27 cellular contexts compared by ENCODE assay signal in genomic region chr4:99490286-99490685, GRCh38. TPM values are rescaled to one million over a fixed set of nuclear protein-coding genes. Genes with fewer than 3 reads are reported as not detected.
DNase-seq lines count a peak whose midpoint lies in the region; TF ChIP-seq lines count a peak whose summit lies in the region.
"Had no signal": no experiment of that assay in that cellular context is flagged by ENCODE, and none has a peak within 500 bp of the region (broad histone marks: within the 10 kb centered on the region; RNA-seq: fewer than 3 reads in every experiment).

No MANE protein-coding gene starts in this region.

- H3K27ac ChIP-seq in A673 (ENCODE audit: low read depth, low read length, poor library complexity, severe bottlenecking) (no peak overlapping the region), WERI-Rb-1 (no peak overlapping the region), neural progenitor cell (no peak overlapping the region), tibial artery (no peak overlapping the region)
- H3K27ac ChIP-seq: 22Rv1, A549, BLaER1 had no signal

- no peaks in the 10 kb centered on the region for H3K27me3 ChIP-seq in A673 (replicated peaks; ENCODE audit: insufficient read depth, low read depth, low read length, poor library complexity)
- no peaks in the 10 kb centered on the region for H3K27me3 ChIP-seq in WERI-Rb-1 (ENCODE audit: insufficient read depth, low read depth, severe bottlenecking)
- H3K27me3 ChIP-seq in neural progenitor cell = no peaks in the 10 kb centered on the region
- H3K27me3 ChIP-seq in tibial artery = no peaks in the 10 kb centered on the region
- H3K27me3 ChIP-seq: BE2C, BLaER1 had no signal

- H3K36me3 ChIP-seq in A673 (ENCODE audit: insufficient read depth, low read length, poor library complexity, severe bottlenecking) = no peaks in the 10 kb centered on the region
- H3K36me3 ChIP-seq in WERI-Rb-1 = no peaks in the 10 kb centered on the region
- H3K36me3 ChIP-seq in neural progenitor cell = no peaks in the 10 kb centered on the region
- H3K36me3 ChIP-seq in tibial artery = no peaks in the 10 kb centered on the region
- H3K36me3 ChIP-seq: BE2C, BLaER1 had no signal

- no peak overlapping the region for H3K27ac Mint-ChIP-seq in neural progenitor cell
- no peak overlapping the region for H3K27ac Mint-ChIP-seq in activated T-helper 2 cell treated with anti-CD3 and anti-CD28 coated beads, Interferon-gamma antibody, Interleukin-2, Interleukin-4, amounts not matched to agents 10 μg/mL and 5 μg/mL and 100 μg/mL, durations not matched to agents 14 hours and 24 hours and 36 hours
- H3K27ac Mint-ChIP-seq: CD14-positive monocyte; CD4-positive, alpha-beta memory T cell; CD4-positive, CD25-positive, alpha-beta regulatory T cell; CD8-positive, alpha-beta memory T cell had no signal

- H3K4me2 ChIP-seq in neural progenitor cell = no peak overlapping the region
- H3K4me2 ChIP-seq: A549, BLaER1 had no signal

- no peaks in the 10 kb centered on the region for H3K4me1 Mint-ChIP-seq in neural progenitor cell
- H3K4me1 Mint-ChIP-seq in activated T-helper 2 cell treated with anti-CD3 and anti-CD28 coated beads, Interferon-gamma antibody, Interleukin-2, Interleukin-4, amounts not matched to agents 10 μg/mL and 5 μg/mL and 100 μg/mL, durations not matched to agents 14 hours and 24 hours and 36 hours (ENCODE audit: low read depth) = no peaks in the 10 kb centered on the region
- H3K4me1 Mint-ChIP-seq: CD14-positive monocyte; CD4-positive, alpha-beta memory T cell; CD4-positive, CD25-positive, alpha-beta regulatory T cell; CD8-positive, alpha-beta memory T cell had no signal

- peaks cover 49% of the 10 kb centered on the region for H3K9me3 Mint-ChIP-seq in neural progenitor cell
- H3K9me3 Mint-ChIP-seq in activated T-helper 2 cell treated with anti-CD3 and anti-CD28 coated beads, Interferon-gamma antibody, Interleukin-2, Interleukin-4, amounts not matched to agents 10 μg/mL and 5 μg/mL and 100 μg/mL, durations not matched to agents 14 hours and 24 hours and 36 hours = peaks cover 37% of the 10 kb centered on the region

- H3K9ac ChIP-seq in neural progenitor cell = no peak overlapping the region
- H3K9ac ChIP-seq: BLaER1 had no signal

- no peaks in the 10 kb centered on the region for H4K20me1 ChIP-seq in neural progenitor cell (ENCODE audit: low read depth)
- H4K20me1 ChIP-seq: BLaER1 had no signal

- no peak overlapping the region for H3K4me3 Mint-ChIP-seq in neural progenitor cell
- H3K4me3 Mint-ChIP-seq in activated T-helper 2 cell treated with anti-CD3 and anti-CD28 coated beads, Interferon-gamma antibody, Interleukin-2, Interleukin-4, amounts not matched to agents 10 μg/mL and 5 μg/mL and 100 μg/mL, durations not matched to agents 14 hours and 24 hours and 36 hours (ENCODE audit: low read depth) = no peak overlapping the region
- H3K4me3 Mint-ChIP-seq: CD14-positive monocyte; CD4-positive, alpha-beta memory T cell; CD4-positive, CD25-positive, alpha-beta regulatory T cell; CD8-positive, alpha-beta memory T cell had no signal

- CTCF ChIA-PET in A673 (lab: Charles Lee) = no interaction called here

- H3K4me3 ChIP-seq in A673 (ENCODE audit: low read depth, low read length, poor library complexity, severe bottlenecking) (no peak overlapping the region), WERI-Rb-1 (ENCODE audit: low read depth, low read length) (no peak overlapping the region), neural progenitor cell (no peak overlapping the region), tibial artery (no peak overlapping the region)
- H3K4me3 ChIP-seq: A549, BLaER1 had no signal

- no peaks in the 10 kb centered on the region for H3K27me3 Mint-ChIP-seq in neural progenitor cell (ENCODE audit: insufficient read depth, low read depth)
- H3K27me3 Mint-ChIP-seq in activated T-helper 2 cell treated with anti-CD3 and anti-CD28 coated beads, Interferon-gamma antibody, Interleukin-2, Interleukin-4, amounts not matched to agents 10 μg/mL and 5 μg/mL and 100 μg/mL, durations not matched to agents 14 hours and 24 hours and 36 hours (ENCODE audit: low read depth) = no peaks in the 10 kb centered on the region

- DNase-seq in A673 (ENCODE audit: low spot score) (peak; percentile 9), WERI-Rb-1 (peak; percentile 39), dermis microvascular lymphatic vessel endothelial cell (ENCODE audit: low read depth in 2 of 2) (peak; percentile 28 to 75), lung microvascular endothelial cell (ENCODE audit: low read depth in 2 of 2) (peak; percentile 3 to 84), neural progenitor cell (ENCODE audit: low spot score) (no peak), tibial artery (no peak)
- no peak for DNase-seq in activated T-helper 2 cell treated with anti-CD3 and anti-CD28 coated beads, Interferon-gamma antibody, Interleukin-2, Interleukin-4, amounts not matched to agents 10 μg/mL and 5 μg/mL and 100 μg/mL, durations not matched to agents 14 hours and 24 hours and 36 hours (ENCODE audit: low spot score)
- DNase-seq: ACHN; BE2C; C1 segment of cervical spinal cord; CD4-positive, alpha-beta memory T cell; CD4-positive, CD25-positive, alpha-beta regulatory T cell; CD8-positive, alpha-beta memory T cell; COR-L47; DMS 273 treated with DMSO at 0.1 percent for 48 hours; DMS153; DMS53; DND-41; EL; GDM1 had no signal

- H3K4me1 ChIP-seq in A673 (ENCODE audit: insufficient read depth, low read length, poor library complexity, severe bottlenecking) (no peaks in the 10 kb centered on the region), neural progenitor cell (no peaks in the 10 kb centered on the region), tibial artery (no peaks in the 10 kb centered on the region)
- H3K4me1 ChIP-seq: A549, BE2C, BLaER1 had no signal

- intact Hi-C loops in A673 (cut with micrococcal nuclease; ENCODE audit: unreplicated experiment) (no loop called here), tibial artery (cut with DNase I; ENCODE audit: low total_unique reads) (no loop called here)
- intact Hi-C loops in activated T-helper 2 cell treated with anti-CD3 and anti-CD28 coated beads, Interferon-gamma antibody, Interleukin-2, Interleukin-4, amounts not matched to agents 10 μg/mL and 5 μg/mL and 100 μg/mL, durations not matched to agents 14 hours and 24 hours and 36 hours (cut with micrococcal nuclease) = no loop called here

- H2AFZ ChIP-seq in neural progenitor cell (replicated peaks) = no peak overlapping the region

- no peaks in the 10 kb centered on the region for H3F3A ChIP-seq in neural progenitor cell (ENCODE audit: low read depth)

- BruUV-seq in A673 (replicated peaks; lab: Mats Ljungman, UMichigan) = no TSS peak

- no peaks in the 10 kb centered on the region for H3K79me2 ChIP-seq in neural progenitor cell (ENCODE audit: low read depth)

- H3K9me3 ChIP-seq in A673 (ENCODE audit: low read depth, low read length, poor library complexity, severe bottlenecking) = peaks cover under 1% of the 10 kb centered on the region
- peaks cover 45% of the 10 kb centered on the region for H3K9me3 ChIP-seq in WERI-Rb-1 (ENCODE audit: severe bottlenecking)
- H3K9me3 ChIP-seq in neural progenitor cell (ENCODE audit: low read depth) = peaks cover 18% of the 10 kb centered on the region
- peaks cover 7 to 36% (median 10%) of the 10 kb centered on the region in 3 donors for H3K9me3 ChIP-seq in tibial artery
- H3K9me3 ChIP-seq: A549, BE2C had no signal

- POLR2A ChIA-PET in A673 (lab: Charles Lee; ENCODE audit: low non-redundant PET) = interaction anchor here (0.6 kb wide), 1 partner anchor 29 kb away, joined by 5 read pairs; no protein-coding TSS in a partner anchor

- H3K36me3 Mint-ChIP-seq in neural progenitor cell = no peaks in the 10 kb centered on the region
- no peaks in the 10 kb centered on the region for H3K36me3 Mint-ChIP-seq in activated T-helper 2 cell treated with anti-CD3 and anti-CD28 coated beads, Interferon-gamma antibody, Interleukin-2, Interleukin-4, amounts not matched to agents 10 μg/mL and 5 μg/mL and 100 μg/mL, durations not matched to agents 14 hours and 24 hours and 36 hours (ENCODE audit: low read depth)
- H3K36me3 Mint-ChIP-seq: CD14-positive monocyte; CD4-positive, CD25-positive, alpha-beta regulatory T cell had no signal

- TF ChIP-seq CTCF in A673 (conservative IDR thresholded peaks at IDR 0.05; ENCODE audit: low read depth, low read length) (no peak), WERI-Rb-1 (IDR thresholded peaks at IDR 0.05; ENCODE audit: low read depth, low read length) (no peak), neural progenitor cell (IDR thresholded peaks at IDR 0.05) (no peak), tibial artery (IDR thresholded peaks at IDR 0.05) (no peak)

RNA-seq across cellular contexts. Expression of gene C4orf17, which starts 20.5 kb away (rescaled TPM):
- not detected in 2 replicates for total RNA-seq in A673 (2021)
- total RNA-seq in dermis microvascular lymphatic vessel endothelial cell = not detected in 2 replicates
- total RNA-seq in lung microvascular endothelial cell = not detected in 2 replicates
- total RNA-seq in neural progenitor cell (ENCODE audit: low replicate concordance) = not detected in 2 replicates
- total RNA-seq in activated T-helper 2 cell treated with anti-CD3 and anti-CD28 coated beads, Interferon-gamma antibody, Interleukin-2, Interleukin-4, amounts not matched to agents 10 μg/mL and 5 μg/mL and 100 μg/mL, durations not matched to agents 14 hours and 24 hours and 36 hours = not detected in 2 replicates
- total RNA-seq: A172; CD4-positive, alpha-beta memory T cell; CD4-positive, CD25-positive, alpha-beta regulatory T cell; CD8-positive, alpha-beta memory T cell; Daoy; G401 had no signal

RNA-seq across cellular contexts. Expression of gene ADH7, which starts 55.1 kb away (rescaled TPM):
- total RNA-seq in A673 (2021) (not detected in 2 replicates), dermis microvascular lymphatic vessel endothelial cell (0.13 TPM in 1 of 2 replicates, not detected in the other), lung microvascular endothelial cell (not detected in 2 replicates), neural progenitor cell (ENCODE audit: low replicate concordance) (not detected in 2 replicates)
- total RNA-seq in activated T-helper 2 cell treated with anti-CD3 and anti-CD28 coated beads, Interferon-gamma antibody, Interleukin-2, Interleukin-4, amounts not matched to agents 10 μg/mL and 5 μg/mL and 100 μg/mL, durations not matched to agents 14 hours and 24 hours and 36 hours = not detected in 2 replicates
- total RNA-seq: A172; CD4-positive, alpha-beta memory T cell; CD4-positive, CD25-positive, alpha-beta regulatory T cell; CD8-positive, alpha-beta memory T cell; Daoy; G401 had no signal

Comparison
In these comparisons a context has a peak if more than half of its experiments do, and no peak if none do; other contexts are left out.
1. DNase-seq: peak in A673 (single experiment), WERI-Rb-1 (single experiment), dermis microvascular lymphatic vessel endothelial cell (2 of 2) and lung microvascular endothelial cell (2 of 2); none in neural progenitor cell (single experiment), tibial artery (0 of 2) and activated T-helper 2 cell treated with anti-CD3 and anti-CD28 coated beads, Interferon-gamma antibody, Interleukin-2, Interleukin-4, amounts not matched to agents 10 μg/mL and 5 μg/mL and 100 μg/mL, durations not matched to agents 14 hours and 24 hours and 36 hours (single experiment).